Comparison of ENCODE assay signal across 13 cellular contexts in the genomic region with DNA sequence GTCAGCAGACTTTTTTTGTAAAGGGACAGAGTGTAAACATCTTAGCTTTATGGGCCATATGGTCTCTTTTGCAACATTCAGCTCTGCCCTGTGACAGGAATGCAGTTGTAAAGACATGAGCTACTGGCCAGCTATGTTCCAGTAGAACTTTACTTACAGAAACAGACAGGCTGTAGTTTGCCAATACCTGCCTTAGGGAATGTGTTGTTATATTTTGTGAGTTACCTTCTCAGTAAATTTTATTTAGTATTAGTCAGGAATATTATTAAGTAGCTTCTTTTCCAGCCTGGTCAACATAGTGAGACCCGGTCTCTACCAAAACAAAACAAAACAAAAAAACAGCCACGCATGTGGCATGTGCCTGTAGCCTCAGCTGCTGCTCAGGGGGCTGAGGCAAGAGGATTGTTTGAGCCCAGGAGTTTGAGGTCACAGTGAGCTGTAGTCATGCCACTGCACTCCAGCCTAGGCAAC. TPM values are rescaled to one million over a fixed set of nuclear protein-coding genes. Genes with fewer than 3 reads are reported as not detected.
DNase-seq lines count a peak whose midpoint lies in the region; FAIRE-seq and TF ChIP-seq lines count a peak whose summit lies in the region.
"Had no signal": no experiment of that assay in that cellular context is flagged by ENCODE, and none has a peak within 500 bp of the region (broad histone marks: within the 10 kb centered on the region; RNA-seq: fewer than 3 reads in every experiment).

No MANE protein-coding gene starts in this region.

- intact Hi-C loops in stomach (cut with DNase I; ENCODE audit: low total_unique reads) (no loop called here), CD14-positive monocyte (cut with micrococcal nuclease) (no loop called here)

- no peak for TF ChIP-seq POLR2A in stomach (IDR thresholded peaks at IDR 0.05)

- peak overlapping the region; percentile 86 for H3K27ac ChIP-seq in hepatocyte
- H3K27ac ChIP-seq in stomach: peak overlapping the region; percentile 54 to 77 (median 69)

- FAIRE-seq in HTR-8/SVneo (lab: Jason Lieb, UNC): no peak
- FAIRE-seq: small intestine had no signal

- 65% methylated on average over 2 of the region's 2 CpGs for WGBS in hepatocyte (ENCODE audit: low lambda C conversion rate, missing lambda C conversion rate)
- 16 to 61% (median 25%) methylated on average over 2 of the region's 2 CpGs for WGBS in stomach, 5 donors

- no peak overlapping the region for H3K4me3 Mint-ChIP-seq in CD14-positive monocyte
- H3K4me3 Mint-ChIP-seq: activated CD4-positive, alpha-beta memory T cell treated with anti-CD3 and anti-CD28 coated beads for 36 hours; GM23338 had no signal

- peaks cover 82 to 90% of the 10 kb centered on the region in 2 donors for H3K36me3 Mint-ChIP-seq in CD14-positive monocyte

- no peaks in the 10 kb centered on the region for H4K20me1 ChIP-seq in hepatocyte (ENCODE audit: insufficient read depth, poor library complexity, severe bottlenecking)

- H3K27ac Mint-ChIP-seq in CD14-positive monocyte: peak overlapping the region in 1 of 7 donors; percentile 41
- H3K27ac Mint-ChIP-seq: activated CD4-positive, alpha-beta memory T cell treated with anti-CD3 and anti-CD28 coated beads for 36 hours; GM23338 had no signal

- H3K9me3 Mint-ChIP-seq in CD14-positive monocyte: no peaks in the 10 kb centered on the region
- H3K9me3 Mint-ChIP-seq: activated CD4-positive, alpha-beta memory T cell treated with anti-CD3 and anti-CD28 coated beads for 36 hours; GM23338 had no signal

- no peak for TF ChIP-seq EP300 in stomach (IDR thresholded peaks at IDR 0.05)

- H3K27me3 ChIP-seq in hepatocyte: no peaks in the 10 kb centered on the region
- no peaks in the 10 kb centered on the region for H3K27me3 ChIP-seq in stomach

- H3K36me3 ChIP-seq in hepatocyte (replicated peaks; ENCODE audit: insufficient read depth, low read depth): no peaks in the 10 kb centered on the region
- peaks cover 22 to 58% (median 49%) of the 10 kb centered on the region in 4 donors for H3K36me3 ChIP-seq in stomach

- no peaks in the 10 kb centered on the region for H3K79me2 ChIP-seq in hepatocyte

- TF ChIP-seq CTCF in cardiac fibroblast (IDR thresholded peaks at IDR 0.05; ENCODE audit: low read depth, low read length) (no peak), hepatocyte (IDR thresholded peaks at IDR 0.05; ENCODE audit: poor library complexity) (no peak), stomach (IDR thresholded peaks at IDR 0.05) (no peak), CD14-positive monocyte (IDR thresholded peaks at IDR 0.05) (no peak)

- no peaks in the 10 kb centered on the region for H3K4me1 Mint-ChIP-seq in CD14-positive monocyte
- H3K4me1 Mint-ChIP-seq: GM23338 had no signal

- no peaks in the 10 kb centered on the region for H3K9me2 ChIP-seq in hepatocyte (replicated peaks; ENCODE audit: insufficient read depth)

- H3K4me3 ChIP-seq in cardiac fibroblast (replicated peaks in 1 of 2; ENCODE audit: low read depth in 2 of 2, low read length in 2 of 2) (no peak overlapping the region), hepatocyte (no peak overlapping the region), stomach (no peak overlapping the region)
- H3K4me3 ChIP-seq: GM23338 had no signal

- H3K4me2 ChIP-seq in hepatocyte: peak overlapping the region; percentile 46
- H3K4me2 ChIP-seq: GM23338 had no signal

- no peak overlapping the region for H2AFZ ChIP-seq in hepatocyte
- H2AFZ ChIP-seq: GM23338 had no signal

- peak; percentile 69 for DNase-seq in NCI-H69 (lab: John Stamatoyannopoulos, UW)
- DNase-seq in cardiac fibroblast (ENCODE audit: low read depth in 2 of 2): peak; percentile 74 to 75
- peak; percentile 26 for DNase-seq in hepatocyte (ENCODE audit: low spot score)
- no peak for DNase-seq in stomach
- DNase-seq in HTR-8/SVneo (ENCODE audit: insufficient read length, low spot score): no peak
- DNase-seq in NCI-H1105 treated with DMSO at 0.1 percent for 48 hours (lab: John Stamatoyannopoulos, UW): no peak
- DNase-seq in CD14-positive monocyte (ENCODE audit: low spot score): no peak
- DNase-seq: activated CD4-positive, alpha-beta memory T cell treated with anti-CD3 and anti-CD28 coated beads for 36 hours; DMS79 treated with DMSO at 0.1 percent for 48 hours; small intestine had no signal

- no peaks in the 10 kb centered on the region for H3K27me3 Mint-ChIP-seq in CD14-positive monocyte (ENCODE audit: low read depth in 3 of 3)
- H3K27me3 Mint-ChIP-seq: activated CD4-positive, alpha-beta memory T cell treated with anti-CD3 and anti-CD28 coated beads for 36 hours had no signal

- peaks cover 16% of the 10 kb centered on the region for H3K4me1 ChIP-seq in hepatocyte (ENCODE audit: insufficient read depth)
- peaks cover 19 to 59% (median 43%) of the 10 kb centered on the region in 4 donors for H3K4me1 ChIP-seq in stomach

- H3K9me3 ChIP-seq in hepatocyte (ENCODE audit: low read depth) (no peaks in the 10 kb centered on the region), stomach (no peaks in the 10 kb centered on the region)

RNA-seq across cellular contexts. Expression of gene HTT, which starts 48.8 kb away (rescaled TPM):
- total RNA-seq in hepatocyte (30.6 and 33.9 TPM in 2 replicates), stomach (10 to 100 TPM; 39.0 to 95.7 (median 74.7) TPM)
- polyA plus RNA-seq in hepatocyte (9.5 and 12.4 TPM in 2 replicates), stomach (10 to 100 TPM in 1 of 3 donors, 1 to 10 TPM in 2; 3.4 to 14.3 (median 7.3) TPM), CD14-positive monocyte (1 to 10 TPM; 1.8 to 3.0 TPM)

RNA-seq across cellular contexts. Expression of gene HTT-AS, which starts 48.9 kb away (rescaled TPM):
- total RNA-seq in hepatocyte: not detected in 2 replicates
- polyA plus RNA-seq in hepatocyte: not detected in 2 replicates
- not detected for total RNA-seq in stomach
- not detected for polyA plus RNA-seq in stomach
- polyA plus RNA-seq in CD14-positive monocyte: not detected
- total RNA-seq: activated CD4-positive, alpha-beta memory T cell treated with anti-CD3 and anti-CD28 coated beads for 36 hours; GM23338; mesenteric fat pad had no signal
- polyA plus RNA-seq: adipose tissue, GM23338, small intestine had no signal

Comparison
In these comparisons a context has a peak if more than half of its experiments do, and no peak if none do; other contexts are left out.
1. DNase-seq: peak in NCI-H69 (single experiment), cardiac fibroblast (2 of 2) and hepatocyte (single experiment); none in stomach (single experiment), HTR-8/SVneo (single experiment), NCI-H1105 treated with DMSO at 0.1 percent for 48 hours (single experiment) and CD14-positive monocyte (single experiment).